ENCODE assay signal across 1 cellular context in the genomic region with DNA sequence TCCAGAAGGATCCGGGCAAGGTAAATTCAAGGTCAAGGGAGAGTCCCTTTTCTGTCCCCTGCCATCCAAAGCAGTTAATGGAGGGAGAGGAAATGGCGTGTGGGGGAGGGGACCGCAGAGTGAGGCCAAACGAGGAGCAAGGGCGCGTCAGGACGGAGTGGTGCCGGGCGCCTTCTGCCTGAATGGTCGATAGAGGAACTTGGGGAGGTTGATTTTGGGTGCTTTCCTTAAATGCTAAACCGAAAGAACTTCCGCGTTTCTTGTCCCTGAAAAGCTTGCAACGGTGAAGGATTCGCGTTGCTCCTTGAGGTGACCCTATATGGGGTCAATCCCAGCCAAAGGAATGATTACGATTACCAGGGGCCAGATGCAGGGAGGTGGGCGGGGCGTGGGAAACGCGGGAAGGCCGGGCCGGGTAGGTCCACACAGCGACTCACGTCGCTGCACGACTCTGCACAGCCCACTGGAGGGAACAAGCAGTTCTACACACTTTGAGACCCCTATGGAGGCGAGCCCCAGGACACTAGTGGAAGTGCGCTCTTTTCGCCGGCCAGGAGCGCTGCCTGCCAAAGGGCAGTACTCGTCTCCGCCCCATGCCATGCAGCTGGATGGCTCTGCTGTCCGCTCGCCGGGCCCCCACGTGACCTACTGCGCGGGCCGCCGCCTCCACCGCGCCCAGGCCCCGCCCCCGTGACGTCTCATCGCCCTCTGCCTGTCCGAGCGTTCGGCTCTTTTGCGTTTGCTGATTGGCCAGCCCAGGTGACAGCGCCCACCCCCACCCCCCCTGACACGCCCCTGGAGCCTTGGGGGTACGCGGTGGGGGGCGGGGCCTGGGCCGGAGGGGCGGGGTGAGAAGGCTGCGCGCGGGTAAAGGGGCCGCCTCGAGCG.
TF ChIP-seq lines count a peak whose summit lies in the region.

No MANE protein-coding gene starts in this region.

TF ChIP-seq in HepG2, 621 proteins besides CTCF, POLR2A, EP300 and RAD21 (continued from another document and continues in another):
- TF ChIP-seq HINFP (CRISPR knock-in tag; IDR thresholded peaks at IDR 0.05; ENCODE audit: low read depth) (no peak), ZNF747 (CRISPR knock-in tag; IDR thresholded peaks at IDR 0.05; ENCODE audit: borderline replicate concordance) (no peak), TEAD2 (CRISPR knock-in tag; IDR thresholded peaks at IDR 0.05) (no peak), ZNF780A (CRISPR knock-in tag; IDR thresholded peaks at IDR 0.05) (no peak), ZNF276 (CRISPR knock-in tag; IDR thresholded peaks at IDR 0.05; ENCODE audit: low read depth) (no peak), SMARCC2 (IDR thresholded peaks at IDR 0.05) (no peak), HNRNPUL1 (IDR thresholded peaks at IDR 0.05; ENCODE audit: low read depth, low read length) (no peak), ZBTB20 (CRISPR knock-in tag; IDR thresholded peaks at IDR 0.05; ENCODE audit: borderline replicate concordance, low read depth) (0 out of 2 replicates have a peak, but pooled peaks have one; percentile 16), ZSCAN22 (CRISPR knock-in tag; IDR thresholded peaks at IDR 0.05) (no peak), ZNF296 (CRISPR knock-in tag; conservative IDR thresholded peaks at IDR 0.05) (no peak), ONECUT2 (CRISPR knock-in tag; IDR thresholded peaks at IDR 0.05) (no peak), HMGA1 (CRISPR knock-in tag; conservative IDR thresholded peaks at IDR 0.05) (no peak), TBX3 (IDR thresholded peaks at IDR 0.05; ENCODE audit: borderline replicate concordance) (no peak), ZNF557 (CRISPR knock-in tag; IDR thresholded peaks at IDR 0.05) (no peak), NFYC (CRISPR knock-in tag; IDR thresholded peaks at IDR 0.05) (peak; percentile 71), TGIF2 (CRISPR knock-in tag; IDR thresholded peaks at IDR 0.05) (no peak), ZNF337 (CRISPR knock-in tag; IDR thresholded peaks at IDR 0.05; ENCODE audit: borderline replicate concordance, low read depth) (no peak), SMC3 (IDR thresholded peaks at IDR 0.05; ENCODE audit: low read length) (no peak), THAP11 (CRISPR knock-in tag; IDR thresholded peaks at IDR 0.05) (no peak), ZFP36 (IDR thresholded peaks at IDR 0.05; ENCODE audit: borderline replicate concordance, low read depth, low read length, partially characterized antibody) (no peak), GATA4 (IDR thresholded peaks at IDR 0.05; ENCODE audit: borderline replicate concordance, low read depth) (no peak), MAFG (CRISPR knock-in tag; IDR thresholded peaks at IDR 0.05) (no peak), PAF1 (CRISPR knock-in tag; IDR thresholded peaks at IDR 0.05) (no peak), AKAP8 (CRISPR knock-in tag; IDR thresholded peaks at IDR 0.05) (peak; percentile 50; the same call in 1 of the 2 replicates), SALL1 (CRISPR knock-in tag; IDR thresholded peaks at IDR 0.05) (no peak; the same call in none of the 2 replicates), KLF13 (CRISPR knock-in tag; IDR thresholded peaks at IDR 0.05) (no peak), GTF3A (CRISPR knock-in tag; conservative IDR thresholded peaks at IDR 0.05) (no peak), ZNF891 (CRISPR knock-in tag; IDR thresholded peaks at IDR 0.05) (0 out of 2 replicates have a peak, but pooled peaks have one; percentile 33), ZNF782 (CRISPR knock-in tag; IDR thresholded peaks at IDR 0.05; ENCODE audit: borderline replicate concordance) (no peak), ZNF644 (CRISPR knock-in tag; IDR thresholded peaks at IDR 0.05; ENCODE audit: low read depth) (no peak), ZNF7 (CRISPR knock-in tag; IDR thresholded peaks at IDR 0.05) (no peak), ZIK1 (CRISPR knock-in tag; IDR thresholded peaks at IDR 0.05; ENCODE audit: borderline replicate concordance, low read depth) (no peak), ETS1 (CRISPR knock-in tag; IDR thresholded peaks at IDR 0.05) (no peak), RFX3 (CRISPR knock-in tag; IDR thresholded peaks at IDR 0.05) (no peak), GATAD2A (CRISPR knock-in tag; IDR thresholded peaks at IDR 0.05) (no peak; the same call in none of the 2 replicates), ETV6 (CRISPR knock-in tag; conservative IDR thresholded peaks at IDR 0.05) (no peak), ZNF577 (CRISPR knock-in tag; IDR thresholded peaks at IDR 0.05; ENCODE audit: borderline replicate concordance, low read depth) (no peak), ZBTB43 (CRISPR knock-in tag; conservative IDR thresholded peaks at IDR 0.05) (no peak), NCOA2 (CRISPR knock-in tag; IDR thresholded peaks at IDR 0.05) (no peak), MXD4 (CRISPR knock-in tag; IDR thresholded peaks at IDR 0.05) (0 out of 2 replicates have a peak, but pooled peaks have one; percentile 48), YEATS4 (CRISPR knock-in tag; IDR thresholded peaks at IDR 0.05; ENCODE audit: borderline replicate concordance) (peak; percentile 22; the same call in 1 of the 2 replicates)
- TF ChIP-seq, protein P1, sequence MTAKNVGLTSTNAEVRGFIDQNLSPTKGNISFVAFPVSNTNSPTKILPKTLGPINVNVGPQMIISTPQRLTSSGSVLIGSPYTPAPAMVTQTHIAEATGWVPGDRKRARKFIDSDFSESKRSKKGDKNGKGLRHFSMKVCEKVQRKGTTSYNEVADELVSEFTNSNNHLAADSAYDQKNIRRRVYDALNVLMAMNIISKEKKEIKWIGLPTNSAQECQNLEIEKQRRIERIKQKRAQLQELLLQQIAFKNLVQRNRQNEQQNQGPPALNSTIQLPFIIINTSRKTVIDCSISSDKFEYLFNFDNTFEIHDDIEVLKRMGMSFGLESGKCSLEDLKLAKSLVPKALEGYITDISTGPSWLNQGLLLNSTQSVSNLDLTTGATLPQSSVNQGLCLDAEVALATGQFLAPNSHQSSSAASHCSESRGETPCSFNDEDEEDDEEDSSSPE (CRISPR knock-in tag; IDR thresholded peaks at IDR 0.05): peak; percentile 38
- TF ChIP-seq, protein P2, sequence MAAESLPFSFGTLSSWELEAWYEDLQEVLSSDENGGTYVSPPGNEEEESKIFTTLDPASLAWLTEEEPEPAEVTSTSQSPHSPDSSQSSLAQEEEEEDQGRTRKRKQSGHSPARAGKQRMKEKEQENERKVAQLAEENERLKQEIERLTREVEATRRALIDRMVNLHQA (CRISPR knock-in tag; IDR thresholded peaks at IDR 0.05): no peak
- TF ChIP-seq, protein P3, sequence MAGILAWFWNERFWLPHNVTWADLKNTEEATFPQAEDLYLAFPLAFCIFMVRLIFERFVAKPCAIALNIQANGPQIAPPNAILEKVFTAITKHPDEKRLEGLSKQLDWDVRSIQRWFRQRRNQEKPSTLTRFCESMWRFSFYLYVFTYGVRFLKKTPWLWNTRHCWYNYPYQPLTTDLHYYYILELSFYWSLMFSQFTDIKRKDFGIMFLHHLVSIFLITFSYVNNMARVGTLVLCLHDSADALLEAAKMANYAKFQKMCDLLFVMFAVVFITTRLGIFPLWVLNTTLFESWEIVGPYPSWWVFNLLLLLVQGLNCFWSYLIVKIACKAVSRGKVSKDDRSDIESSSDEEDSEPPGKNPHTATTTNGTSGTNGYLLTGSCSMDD (CRISPR knock-in tag; IDR thresholded peaks at IDR 0.05): no peak
- TF ChIP-seq, protein P4, sequence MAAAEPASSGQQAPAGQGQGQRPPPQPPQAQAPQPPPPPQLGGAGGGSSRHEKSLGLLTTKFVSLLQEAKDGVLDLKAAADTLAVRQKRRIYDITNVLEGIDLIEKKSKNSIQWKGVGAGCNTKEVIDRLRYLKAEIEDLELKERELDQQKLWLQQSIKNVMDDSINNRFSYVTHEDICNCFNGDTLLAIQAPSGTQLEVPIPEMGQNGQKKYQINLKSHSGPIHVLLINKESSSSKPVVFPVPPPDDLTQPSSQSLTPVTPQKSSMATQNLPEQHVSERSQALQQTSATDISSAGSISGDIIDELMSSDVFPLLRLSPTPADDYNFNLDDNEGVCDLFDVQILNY (CRISPR knock-in tag; conservative IDR thresholded peaks at IDR 0.05): no peak; the same call in 1 of the 2 replicates
- TF ChIP-seq, protein P5, sequence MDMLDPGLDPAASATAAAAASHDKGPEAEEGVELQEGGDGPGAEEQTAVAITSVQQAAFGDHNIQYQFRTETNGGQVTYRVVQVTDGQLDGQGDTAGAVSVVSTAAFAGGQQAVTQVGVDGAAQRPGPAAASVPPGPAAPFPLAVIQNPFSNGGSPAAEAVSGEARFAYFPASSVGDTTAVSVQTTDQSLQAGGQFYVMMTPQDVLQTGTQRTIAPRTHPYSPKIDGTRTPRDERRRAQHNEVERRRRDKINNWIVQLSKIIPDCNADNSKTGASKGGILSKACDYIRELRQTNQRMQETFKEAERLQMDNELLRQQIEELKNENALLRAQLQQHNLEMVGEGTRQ (IDR thresholded peaks at IDR 0.05; ENCODE audit: low read depth, low read length): peak; percentile 84
- TF ChIP-seq, protein P5 (CRISPR knock-in tag; IDR thresholded peaks at IDR 0.05; ENCODE audit: borderline replicate concordance): peak; percentile 94; the same call in 1 of the 2 replicates
- TF ChIP-seq, protein P6, sequence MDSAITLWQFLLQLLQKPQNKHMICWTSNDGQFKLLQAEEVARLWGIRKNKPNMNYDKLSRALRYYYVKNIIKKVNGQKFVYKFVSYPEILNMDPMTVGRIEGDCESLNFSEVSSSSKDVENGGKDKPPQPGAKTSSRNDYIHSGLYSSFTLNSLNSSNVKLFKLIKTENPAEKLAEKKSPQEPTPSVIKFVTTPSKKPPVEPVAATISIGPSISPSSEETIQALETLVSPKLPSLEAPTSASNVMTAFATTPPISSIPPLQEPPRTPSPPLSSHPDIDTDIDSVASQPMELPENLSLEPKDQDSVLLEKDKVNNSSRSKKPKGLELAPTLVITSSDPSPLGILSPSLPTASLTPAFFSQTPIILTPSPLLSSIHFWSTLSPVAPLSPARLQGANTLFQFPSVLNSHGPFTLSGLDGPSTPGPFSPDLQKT (CRISPR knock-in tag; IDR thresholded peaks at IDR 0.05; ENCODE audit: borderline replicate concordance): no peak
- TF ChIP-seq, protein P7, sequence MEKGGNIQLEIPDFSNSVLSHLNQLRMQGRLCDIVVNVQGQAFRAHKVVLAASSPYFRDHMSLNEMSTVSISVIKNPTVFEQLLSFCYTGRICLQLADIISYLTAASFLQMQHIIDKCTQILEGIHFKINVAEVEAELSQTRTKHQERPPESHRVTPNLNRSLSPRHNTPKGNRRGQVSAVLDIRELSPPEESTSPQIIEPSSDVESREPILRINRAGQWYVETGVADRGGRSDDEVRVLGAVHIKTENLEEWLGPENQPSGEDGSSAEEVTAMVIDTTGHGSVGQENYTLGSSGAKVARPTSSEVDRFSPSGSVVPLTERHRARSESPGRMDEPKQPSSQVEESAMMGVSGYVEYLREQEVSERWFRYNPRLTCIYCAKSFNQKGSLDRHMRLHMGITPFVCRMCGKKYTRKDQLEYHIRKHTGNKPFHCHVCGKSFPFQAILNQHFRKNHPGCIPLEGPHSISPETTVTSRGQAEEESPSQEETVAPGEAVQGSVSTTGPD (CRISPR knock-in tag; IDR thresholded peaks at IDR 0.05): 0 out of 2 replicates have a peak, but pooled peaks have one; percentile 25
- TF ChIP-seq, protein P8, sequence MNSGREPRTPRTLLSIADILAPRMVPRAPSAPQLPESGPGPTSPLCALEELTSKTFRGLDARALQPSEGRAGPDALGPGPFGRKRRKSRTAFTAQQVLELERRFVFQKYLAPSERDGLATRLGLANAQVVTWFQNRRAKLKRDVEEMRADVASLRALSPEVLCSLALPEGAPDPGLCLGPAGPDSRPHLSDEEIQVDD (CRISPR knock-in tag; IDR thresholded peaks at IDR 0.05; ENCODE audit: borderline replicate concordance): no peak
